14 cellular contexts compared by ENCODE assay signal in the genomic region with DNA sequence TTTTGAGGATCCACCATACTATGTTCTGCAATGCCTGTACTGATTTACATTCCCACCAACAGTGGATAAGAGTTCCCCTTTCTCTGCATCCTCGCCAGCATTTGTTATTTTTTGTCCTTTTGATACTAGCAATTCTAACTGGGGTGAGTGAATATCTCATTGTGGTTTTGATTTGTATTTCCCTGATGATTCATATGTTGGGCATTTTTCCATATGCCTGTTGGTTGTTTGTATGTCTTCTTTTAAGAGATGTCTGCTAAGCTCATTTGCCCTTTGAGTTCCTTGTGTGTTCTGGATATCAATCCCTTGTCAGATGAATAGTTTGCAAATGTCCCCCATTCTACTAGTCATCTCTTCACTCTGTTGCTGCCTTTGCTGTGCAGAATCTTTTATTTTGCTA. TPM values are rescaled to one million over a fixed set of nuclear protein-coding genes. Genes with fewer than 3 reads are reported as not detected.
A peak's percentile ranks its signal among the peaks of the same experiment; 100 is the strongest.
DNase-seq lines count a peak whose midpoint lies in the region; ATAC-seq, FAIRE-seq and TF ChIP-seq lines count a peak whose summit lies in the region.
"Had no signal": no experiment of that assay in that cellular context is flagged by ENCODE, and none has a peak within 500 bp of the region (broad histone marks: within the 10 kb centered on the region; RNA-seq: fewer than 3 reads in every experiment).

No MANE protein-coding gene starts in this region.

- peaks cover 17% of the 10 kb centered on the region for H3K4me1 Mint-ChIP-seq in MCF 10A (ENCODE audit: insufficient read depth, unreplicated experiment)

- no peaks in the 10 kb centered on the region for H3K27me3 Mint-ChIP-seq in MCF 10A (ENCODE audit: insufficient read depth, unreplicated experiment)
- H3K27me3 Mint-ChIP-seq: progenitor cell of endocrine pancreas, type B pancreatic cell had no signal

- H3K27ac ChIP-seq in breast epithelium = no peak overlapping the region
- H3K27ac ChIP-seq in caudate nucleus (ENCODE audit: low read depth, low read length) = no peak overlapping the region

- peak; percentile 73 for DNase-seq in MCF 10A (ENCODE audit: unreplicated experiment)
- no peak for DNase-seq in breast epithelium (ENCODE audit: low spot score in 2 of 2)
- peak; percentile 16 for DNase-seq in SW480 (ENCODE audit: low spot score)
- DNase-seq in fibroblast of mammary gland (ENCODE audit: low read depth) = peak; percentile 88
- peak; percentile 6 for DNase-seq in urothelium cell line (ENCODE audit: low spot score)
- DNase-seq in caudate nucleus (lab: John Stamatoyannopoulos, UW) = no peak
- no peak for DNase-seq in Right ventricle myocardium superior
- DNase-seq: activated CD4-positive, alpha-beta T cell treated with anti-CD3 and anti-CD28 coated beads, Interleukin-2, amount 50 U/mL, for 1 hour; MV-4-11 had no signal

- ATAC-seq in Right ventricle myocardium superior (ENCODE audit: poor library complexity) (no peak), GM18867 (IDR thresholded peaks at IDR 0.05; ENCODE audit: unreplicated experiment) (no peak)
- ATAC-seq: esophagus mucosa had no signal

- no peaks in the 10 kb centered on the region for H3K4me1 ChIP-seq in breast epithelium

- intact Hi-C loops in MCF 10A (cut with micrococcal nuclease) (no loop called here), breast epithelium (cut with DNase I; ENCODE audit: low total_unique reads) (no loop called here), Right ventricle myocardium superior (cut with DNase I) (no loop called here)

- TF ChIP-seq CTCF in MCF 10A (IDR thresholded peaks at IDR 0.05; ENCODE audit: unreplicated experiment) (no peak), breast epithelium (IDR thresholded peaks at IDR 0.05) (no peak), fibroblast of mammary gland (conservative IDR thresholded peaks at IDR 0.05; ENCODE audit: control insufficient read depth, insufficient read depth, low read depth, low read length) (no peak)

- peaks cover 0 to 15% of the 10 kb centered on the region in 2 donors for H3K9me3 ChIP-seq in breast epithelium

- H3K36me3 Mint-ChIP-seq in MCF 10A (ENCODE audit: insufficient read depth, unreplicated experiment) = peaks cover 15% of the 10 kb centered on the region

- no peaks in the 10 kb centered on the region for H3K27me3 ChIP-seq in breast epithelium

- no peak overlapping the region for H3K27ac Mint-ChIP-seq in MCF 10A (ENCODE audit: low read depth, unreplicated experiment)
- H3K27ac Mint-ChIP-seq: type B pancreatic cell had no signal

- no peaks in the 10 kb centered on the region for H3K36me3 ChIP-seq in breast epithelium

- POLR2A ChIA-PET in MCF 10A (lab: Yijun Ruan, JAX) = interaction anchor here (0.7 to 6.5 kb wide), 3 partner anchors 22 to 59 kb away, joined by 3 to 58 read pairs (median 4); a partner anchor contains a TSS

- no peak for FAIRE-seq in urothelium cell line (lab: Jason Lieb, UNC)

- H3K4me3 Mint-ChIP-seq in MCF 10A (ENCODE audit: unreplicated experiment) = no peak overlapping the region
- H3K4me3 Mint-ChIP-seq: type B pancreatic cell had no signal

- peaks cover 9% of the 10 kb centered on the region for H3K9me3 Mint-ChIP-seq in MCF 10A (ENCODE audit: unreplicated experiment)

- no TSS peak for BruUV-seq in MCF 10A (replicated peaks; lab: Mats Ljungman, UMichigan)

- H3K4me3 ChIP-seq in breast epithelium (no peak overlapping the region), fibroblast of mammary gland (ENCODE audit: control insufficient read depth, low read depth, low read length) (no peak overlapping the region)

- TF ChIP-seq POLR2A in breast epithelium (IDR thresholded peaks at IDR 0.05) = no peak

- CTCF ChIA-PET in MCF 10A (lab: Yijun Ruan, JAX) = interaction anchor here (0.6 to 0.7 kb wide), 3 partner anchors 70 to 875 kb away, joined by 3 to 4 read pairs (median 3); no protein-coding TSS in a partner anchor

RNA-seq across cellular contexts. Expression of a gene that starts 49.0 kb away (rescaled TPM):
- total RNA-seq in MCF 10A (2022) (31.1 and 35.1 TPM in 2 replicates), breast epithelium (10 to 100 TPM; 35.0 to 59.8 (median 51.8) TPM), Right ventricle myocardium superior (130 TPM)
- total RNA-seq: T-helper 2 cell treated with Interferon-gamma antibody and Interleukin-4, amounts not matched to agents 100 ng/mL and 5 ng/mL, for 36 hours had no signal

Comparison
In these comparisons a context has a peak if more than half of its experiments do, and no peak if none do; other contexts are left out.
1. DNase-seq: peak in MCF 10A (single experiment), SW480 (single experiment), fibroblast of mammary gland (single experiment) and urothelium cell line (single experiment); none in breast epithelium (0 of 2), caudate nucleus (0 of 61) and Right ventricle myocardium superior (single experiment).